21 cellular contexts compared by ENCODE assay signal in genomic region chr16:83059237-83059636, GRCh38.
"Had no signal": no experiment of that assay in that cellular context is flagged by ENCODE, and none has a peak within 500 bp of the region (broad histone marks: within the 10 kb centered on the region; RNA-seq: fewer than 3 reads in every experiment).

No MANE protein-coding gene starts in this region.

- H3K4me3 Mint-ChIP-seq: activated naive CD8-positive, alpha-beta T cell treated with anti-CD3 and anti-CD28 coated beads for 36 hours; activated T-helper 1 cell treated with anti-CD3 and anti-CD28 coated beads, Interleukin-12 subunit alpha, Interleukin-12 subunit beta, Interleukin-2, Interleukin-4 antibody, amounts not matched to agents 30 ng/mL and 10 ng/mL and 1 ng/mL, durations not matched to agents 14 hours and 24 hours and 36 hours; endodermal cell; mesothelial cell of epicardium; natural killer cell treated with Interleukin-12 subunit alpha and Interleukin-12 subunit beta and Interleukin-15 and Interleukin-18, amount 100 ng/mL, for 72 hours; T-helper 17 cell had no signal

- H3K27ac Mint-ChIP-seq: activated naive CD8-positive, alpha-beta T cell treated with anti-CD3 and anti-CD28 coated beads for 36 hours; activated T-helper 1 cell treated with anti-CD3 and anti-CD28 coated beads, Interleukin-12 subunit alpha, Interleukin-12 subunit beta, Interleukin-2, Interleukin-4 antibody, amounts not matched to agents 30 ng/mL and 10 ng/mL and 1 ng/mL, durations not matched to agents 14 hours and 24 hours and 36 hours; endodermal cell; mesothelial cell of epicardium; natural killer cell treated with Interleukin-12 subunit alpha and Interleukin-12 subunit beta and Interleukin-15 and Interleukin-18, amount 100 ng/mL, for 72 hours; T-helper 17 cell had no signal

- H3K27ac ChIP-seq: body of pancreas, dorsolateral prefrontal cortex, gastroesophageal sphincter, heart left ventricle, lower lobe of right lung, tibial artery had no signal

- H3K36me3 ChIP-seq: gastroesophageal sphincter, heart left ventricle, lower lobe of right lung, tibial artery had no signal

- DNase-seq: activated CD4-positive, alpha-beta T cell treated with anti-CD3 and anti-CD28 coated beads, Interleukin-2, amount 50 U/mL, for 48 hours; activated gamma-delta T cell treated with Interleukin-2 at 50 U/mL for 16 hours; activated naive CD8-positive, alpha-beta T cell treated with anti-CD3 and anti-CD28 coated beads for 36 hours; activated T-cell treated with anti-CD3 and anti-CD28 coated beads for 4 hours; body of pancreas; caudate nucleus; dorsolateral prefrontal cortex; endodermal cell; erythroblast; heart left ventricle; left cardiac atrium; lower lobe of right lung; retina; stimulated activated naive CD4-positive, alpha-beta T cell treated with Interleukin-2 at 50 U/mL for 16 hours; T-helper 17 cell; tibial artery had no signal

- FAIRE-seq: urothelium cell line had no signal

- ATAC-seq: body of pancreas; gastroesophageal sphincter; heart left ventricle; left cardiac atrium; lower lobe of right lung; natural killer cell treated with Interleukin-12 subunit alpha and Interleukin-12 subunit beta and Interleukin-15 and Interleukin-18, amount 100 ng/mL, for 72 hours; T-helper 17 cell had no signal

- H3K4me3 ChIP-seq: body of pancreas, dorsolateral prefrontal cortex, gastroesophageal sphincter, heart left ventricle, lower lobe of right lung, tibial artery had no signal

- H3K4me1 ChIP-seq: body of pancreas, gastroesophageal sphincter, lower lobe of right lung had no signal

- H3K36me3 Mint-ChIP-seq: activated naive CD8-positive, alpha-beta T cell treated with anti-CD3 and anti-CD28 coated beads for 36 hours; mesothelial cell of epicardium had no signal

- H3K27me3 ChIP-seq: body of pancreas, dorsolateral prefrontal cortex, gastroesophageal sphincter, heart left ventricle, tibial artery had no signal

- H3K4me1 Mint-ChIP-seq: activated naive CD8-positive, alpha-beta T cell treated with anti-CD3 and anti-CD28 coated beads for 36 hours; endodermal cell; mesothelial cell of epicardium; T-helper 17 cell had no signal

- H3K9me3 ChIP-seq: body of pancreas, gastroesophageal sphincter, heart left ventricle, lower lobe of right lung, tibial artery had no signal
